16 cellular contexts compared by ENCODE assay signal in the genomic region with DNA sequence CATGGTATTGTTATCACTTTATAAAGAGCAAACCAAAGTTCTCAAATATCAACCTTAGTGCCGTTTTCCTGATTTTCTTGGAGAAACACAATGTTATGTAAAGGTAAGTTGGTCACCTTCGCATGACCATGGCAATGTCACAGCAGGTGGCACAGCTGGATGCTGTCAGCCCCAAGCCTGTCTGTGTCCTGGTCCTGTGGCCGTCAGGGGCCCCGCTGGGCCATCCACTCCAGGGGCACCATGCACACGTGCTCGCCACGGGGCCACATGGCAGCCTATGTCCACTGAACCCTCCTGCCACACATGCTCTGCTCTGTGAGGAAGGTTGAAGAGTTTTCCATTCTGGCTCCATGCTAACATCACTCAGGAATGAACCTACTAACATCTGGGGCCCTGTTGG.
"Had no signal": no experiment of that assay in that cellular context is flagged by ENCODE, and none has a peak within 500 bp of the region (broad histone marks: within the 10 kb centered on the region; RNA-seq: fewer than 3 reads in every experiment).

No MANE protein-coding gene starts in this region.

- DNase-seq: effector memory CD4-positive, alpha-beta T cell; gastrocnemius medialis; heart right ventricle; hypothalamus; kidney glomerular epithelial cell; lower lobe of right lung; midbrain; nucleus accumbens; pancreas; stimulated activated CD4-positive, alpha-beta T cell treated with anti-CD3 and anti-CD28 coated beads, Interleukin-12 subunit alpha, Interleukin-12 subunit beta, amount 100 ng/mL, for 4 hours; stimulated activated naive CD4-positive, alpha-beta T cell treated with Interleukin-2 at 50 U/mL for 16 hours had no signal

- H3K4me3 Mint-ChIP-seq: memory B cell; natural killer cell treated with Interleukin-12 subunit alpha and Interleukin-12 subunit beta and Interleukin-15 and Interleukin-18, amount 100 ng/mL, for 72 hours; neural progenitor cell; type B pancreatic cell had no signal

- H3K27me3 Mint-ChIP-seq: memory B cell; natural killer cell treated with Interleukin-12 subunit alpha and Interleukin-12 subunit beta and Interleukin-15 and Interleukin-18, amount 100 ng/mL, for 72 hours; type B pancreatic cell had no signal

- H3K27ac Mint-ChIP-seq: type B pancreatic cell had no signal

- ATAC-seq: gastrocnemius medialis, heart right ventricle, left lobe of liver, lower lobe of right lung, pancreas had no signal
